1 cellular context compared by ENCODE assay signal in the genomic region with DNA sequence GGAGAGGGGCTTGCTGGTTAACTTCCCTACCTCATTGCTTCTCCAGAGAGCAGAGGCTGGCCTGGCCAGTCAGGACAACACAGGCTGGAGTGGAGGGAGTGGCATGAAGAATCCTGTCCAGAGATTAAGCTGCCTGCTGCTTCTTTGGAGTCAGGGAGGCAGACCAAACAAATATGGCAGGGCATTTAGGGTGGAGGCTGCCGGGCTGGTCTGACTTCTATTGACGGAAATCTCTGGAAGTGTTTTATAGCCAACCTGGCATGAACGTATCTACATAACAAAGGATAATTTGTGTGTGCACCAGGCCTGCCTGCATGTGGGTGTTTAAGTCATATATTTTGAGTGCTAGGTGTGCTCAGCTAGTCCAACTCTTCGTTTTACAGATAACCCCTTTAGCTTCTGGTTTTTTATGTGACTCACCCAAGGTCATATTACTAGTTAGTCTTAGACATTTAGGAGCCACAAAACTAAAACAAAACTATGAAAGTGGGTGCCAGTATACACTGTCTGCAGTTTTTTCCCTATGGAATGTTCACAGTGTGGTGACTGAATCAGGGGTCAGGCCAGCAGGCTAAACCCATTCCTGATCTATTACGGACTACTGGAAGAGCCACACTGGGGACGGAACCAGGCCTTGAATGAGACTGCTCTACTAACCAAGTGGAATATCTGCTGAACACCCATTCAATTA.
A peak's percentile ranks its signal among the peaks of the same experiment; 100 is the strongest.
TF ChIP-seq lines count a peak whose summit lies in the region.

No MANE protein-coding gene starts in this region.

TF ChIP-seq in IMR-90, 13 proteins besides CTCF, POLR2A, EP300 and RAD21 (continued from another document):
- TF ChIP-seq FOS (IDR thresholded peaks at IDR 0.05; ENCODE audit: low read depth, low read length): peak; percentile 93
